Comparison of ENCODE assay signal across 17 cellular contexts in the genomic region with DNA sequence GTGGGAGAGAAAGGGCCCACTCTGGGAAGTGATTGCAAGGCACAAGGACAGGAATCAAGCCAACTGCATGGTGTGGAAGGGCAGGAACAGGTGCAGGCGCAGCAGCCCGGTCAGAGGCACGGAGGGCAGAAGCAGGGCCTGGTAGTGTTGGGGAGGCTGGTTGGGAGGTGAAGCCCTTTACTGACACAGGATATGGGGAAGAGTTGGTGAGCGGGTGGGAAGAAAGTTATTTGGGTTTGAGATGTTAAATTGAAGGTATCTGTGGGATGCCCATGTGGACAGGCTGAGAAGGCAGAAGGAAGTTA.
DNase-seq lines count a peak whose midpoint lies in the region; ATAC-seq and TF ChIP-seq lines count a peak whose summit lies in the region.
"Had no signal": no experiment of that assay in that cellular context is flagged by ENCODE, and none has a peak within 500 bp of the region (broad histone marks: within the 10 kb centered on the region; RNA-seq: fewer than 3 reads in every experiment).

No MANE protein-coding gene starts in this region.

- H3K27ac ChIP-seq in H9 (ENCODE audit: insufficient read length, low read depth, low read length) (no peak overlapping the region), psoas muscle (peak overlapping the region; percentile 14)

- no peak overlapping the region for H3K4me3 ChIP-seq in psoas muscle

- H3K23ac ChIP-seq in H9 (ENCODE audit: insufficient read length, low read depth, low read length), result no peak overlapping the region

- WGBS in H9 (ENCODE audit: extremely low coverage, insufficient read length, low lambda C conversion rate), result no CpG with 5 or more reads among the region's 4 CpGs
- WGBS in psoas muscle, 3 donors, result 41 to 50% (median 43%) methylated on average over 4 of the region's 4 CpGs

- no peak for TF ChIP-seq CTCF in H9 (conservative IDR thresholded peaks at IDR 0.05)
- TF ChIP-seq CTCF in WTC11 (IDR thresholded peaks at IDR 0.05), result no peak
- TF ChIP-seq CTCF in psoas muscle (IDR thresholded peaks at IDR 0.05), result no peak
- TF ChIP-seq CTCF in GM13976 (IDR thresholded peaks at IDR 0.05; ENCODE audit: borderline replicate concordance, control extremely low read depth, extremely low read depth, insufficient read depth, missing control alignments), result no peak

- H3K18ac ChIP-seq in H9 (ENCODE audit: insufficient read length, low read depth, low read length), result peak overlapping the region; percentile 11

- H3K27ac Mint-ChIP-seq in H9 (no peak overlapping the region), WTC11 (peak overlapping the region; percentile 7; the same call in 1 of the 2 replicates)
- no peak overlapping the region for H3K27ac Mint-ChIP-seq in activated T-helper 1 cell treated with anti-CD3 and anti-CD28 coated beads, Interleukin-12 subunit alpha, Interleukin-12 subunit beta, Interleukin-2, Interleukin-4 antibody, amounts not matched to agents 30 ng/mL and 10 ng/mL and 1 ng/mL, durations not matched to agents 14 hours and 24 hours and 36 hours
- H3K27ac Mint-ChIP-seq: CD8-positive, alpha-beta T cell had no signal

- no peak overlapping the region for H4K8ac ChIP-seq in H9 (replicated peaks; ENCODE audit: insufficient read length, low read depth, low read length)

- intact Hi-C loops in psoas muscle (cut with DNase I), result no loop called here
- intact Hi-C loops in activated T-helper 1 cell treated with anti-CD3 and anti-CD28 coated beads, Interleukin-12 subunit alpha, Interleukin-12 subunit beta, Interleukin-2, Interleukin-4 antibody, amounts not matched to agents 30 ng/mL and 10 ng/mL and 1 ng/mL, durations not matched to agents 14 hours and 24 hours and 36 hours (cut with micrococcal nuclease), result no loop called here

- no peaks in the 10 kb centered on the region for H3K9me3 Mint-ChIP-seq in H9
- peaks cover 4% of the 10 kb centered on the region; the same call in 1 of the 2 replicates for H3K9me3 Mint-ChIP-seq in WTC11
- no peaks in the 10 kb centered on the region for H3K9me3 Mint-ChIP-seq in activated T-helper 1 cell treated with anti-CD3 and anti-CD28 coated beads, Interleukin-12 subunit alpha, Interleukin-12 subunit beta, Interleukin-2, Interleukin-4 antibody, amounts not matched to agents 30 ng/mL and 10 ng/mL and 1 ng/mL, durations not matched to agents 14 hours and 24 hours and 36 hours
- H3K9me3 Mint-ChIP-seq: CD8-positive, alpha-beta T cell had no signal

- no peaks in the 10 kb centered on the region for H3K27me3 ChIP-seq in H9 (ENCODE audit: insufficient read depth, low read length)
- H3K27me3 ChIP-seq in psoas muscle (ENCODE audit: insufficient read depth in 3 of 3, low read length in 2 of 3), result no peaks in the 10 kb centered on the region

- H3K4me1 ChIP-seq in H9 (ENCODE audit: insufficient read depth, low read length) (peaks cover 4% of the 10 kb centered on the region; the same call in 1 of the 2 replicates), psoas muscle (no peaks in the 10 kb centered on the region)

- H3K4me2 ChIP-seq in H9 (ENCODE audit: insufficient read depth, insufficient read length, low read length), result no peak overlapping the region
- H3K4me2 ChIP-seq: SK-N-SH had no signal

- H3K4me1 Mint-ChIP-seq in H9 (peaks cover 46 to 53% of the 10 kb centered on the region in 2 experiments), WTC11 (peaks cover 53% of the 10 kb centered on the region)
- no peaks in the 10 kb centered on the region for H3K4me1 Mint-ChIP-seq in activated T-helper 1 cell treated with anti-CD3 and anti-CD28 coated beads, Interleukin-12 subunit alpha, Interleukin-12 subunit beta, Interleukin-2, Interleukin-4 antibody, amounts not matched to agents 30 ng/mL and 10 ng/mL and 1 ng/mL, durations not matched to agents 14 hours and 24 hours and 36 hours (ENCODE audit: low read depth)

- no peak overlapping the region for H2BK12ac ChIP-seq in H9 (ENCODE audit: insufficient read length, low read depth, low read length)

- no peak overlapping the region for H3K56ac ChIP-seq in H9 (ENCODE audit: insufficient read length, low read depth, low read length)

- H3K27me3 Mint-ChIP-seq in H9 (ENCODE audit: low read depth) (peaks cover 5% of the 10 kb centered on the region), WTC11 (ENCODE audit: low read depth) (no peaks in the 10 kb centered on the region; the same call in 1 of the 2 replicates)
- peaks cover 7% of the 10 kb centered on the region for H3K27me3 Mint-ChIP-seq in activated T-helper 1 cell treated with anti-CD3 and anti-CD28 coated beads, Interleukin-12 subunit alpha, Interleukin-12 subunit beta, Interleukin-2, Interleukin-4 antibody, amounts not matched to agents 30 ng/mL and 10 ng/mL and 1 ng/mL, durations not matched to agents 14 hours and 24 hours and 36 hours (ENCODE audit: insufficient read depth)

- H4K20me1 ChIP-seq in H9 (ENCODE audit: control insufficient read depth, insufficient read depth, insufficient read length), result no peaks in the 10 kb centered on the region

- H3K4ac ChIP-seq in H9 (ENCODE audit: low read depth, low read length), result no peak overlapping the region

- POLR2A ChIA-PET in WTC11 (lab: Charles Lee), result interaction anchor here (0.6 to 2.3 kb wide), 6 partner anchors 11 to 110 kb away, joined by 3 to 17 read pairs (median 4); a partner anchor contains a TSS

- H3K9ac ChIP-seq in H9 (ENCODE audit: extremely low read depth, insufficient read length, low read length), result no peak overlapping the region
- H3K9ac ChIP-seq: SK-N-SH had no signal

- CTCF ChIA-PET in WTC11 (lab: Charles Lee), result interaction anchor here (0.7 to 10.8 kb wide), 18 partner anchors 11 to 167 kb away, joined by 3 to 226 read pairs (median 4); a partner anchor contains a TSS

- no peak overlapping the region for H2AFZ ChIP-seq in H9 (ENCODE audit: low read length)

- no peaks in the 10 kb centered on the region for H3K79me2 ChIP-seq in H9 (ENCODE audit: insufficient read depth, low read length)

- H3K79me1 ChIP-seq in H9 (ENCODE audit: insufficient read depth, low read depth, low read length, poor library complexity, severe bottlenecking), result no peaks in the 10 kb centered on the region

- H3K9me3 ChIP-seq in H9 (ENCODE audit: control insufficient read depth, low read depth, low read length) (no peaks in the 10 kb centered on the region), psoas muscle (no peaks in the 10 kb centered on the region)
- H3K9me3 ChIP-seq: Caco-2, SK-N-SH had no signal

- H3K4me3 Mint-ChIP-seq in H9, result no peak overlapping the region
- H3K4me3 Mint-ChIP-seq in WTC11, result no peak overlapping the region
- no peak overlapping the region for H3K4me3 Mint-ChIP-seq in activated T-helper 1 cell treated with anti-CD3 and anti-CD28 coated beads, Interleukin-12 subunit alpha, Interleukin-12 subunit beta, Interleukin-2, Interleukin-4 antibody, amounts not matched to agents 30 ng/mL and 10 ng/mL and 1 ng/mL, durations not matched to agents 14 hours and 24 hours and 36 hours
- H3K4me3 Mint-ChIP-seq: CD8-positive, alpha-beta T cell had no signal

- H3K23me2 ChIP-seq in H9 (ENCODE audit: insufficient read length, low read depth, low read length, poor library complexity, severe bottlenecking), result no peaks in the 10 kb centered on the region

- H2AK5ac ChIP-seq in H9 (ENCODE audit: insufficient read length, low read length), result no peak overlapping the region

- H3K36me3 ChIP-seq in psoas muscle (ENCODE audit: insufficient read depth in 1 of 2, low read depth in 1 of 2), result no peaks in the 10 kb centered on the region

- H2BK20ac ChIP-seq in H9 (ENCODE audit: low read depth, low read length, poor library complexity, severe bottlenecking), result no peak overlapping the region

- H3K36me3 Mint-ChIP-seq in H9 (ENCODE audit: insufficient read depth in 1 of 3, low read depth in 3 of 3), result peaks cover 0 to 1% (median 0%) of the 10 kb centered on the region in 3 experiments; a peak in 1 of 7 replicates
- H3K36me3 Mint-ChIP-seq in WTC11, result peaks cover 4% of the 10 kb centered on the region; the same call in 1 of the 2 replicates
- H3K36me3 Mint-ChIP-seq in activated T-helper 1 cell treated with anti-CD3 and anti-CD28 coated beads, Interleukin-12 subunit alpha, Interleukin-12 subunit beta, Interleukin-2, Interleukin-4 antibody, amounts not matched to agents 30 ng/mL and 10 ng/mL and 1 ng/mL, durations not matched to agents 14 hours and 24 hours and 36 hours (ENCODE audit: low read depth), result no peaks in the 10 kb centered on the region
- H3K36me3 Mint-ChIP-seq: CD8-positive, alpha-beta T cell had no signal

- H4K5ac ChIP-seq in H9 (ENCODE audit: insufficient read length, low read depth, low read length), result no peak overlapping the region

- H2BK5ac ChIP-seq in H9 (ENCODE audit: insufficient read length, low read length), result no peak overlapping the region

- H2BK15ac ChIP-seq in H9 (ENCODE audit: low read depth, low read length), result no peak overlapping the region

- no peak for DNase-seq in H9
- no peak for DNase-seq in WTC11 (ENCODE audit: low spot score)
- peak; percentile 60 for DNase-seq in myocyte (ENCODE audit: low read depth)
- no peak for DNase-seq in psoas muscle
- DNase-seq in activated T-helper 1 cell treated with anti-CD3 and anti-CD28 coated beads, Interleukin-12 subunit alpha, Interleukin-12 subunit beta, Interleukin-2, Interleukin-4 antibody, amounts not matched to agents 30 ng/mL and 10 ng/mL and 1 ng/mL, durations not matched to agents 14 hours and 24 hours and 36 hours (ENCODE audit: low spot score), result no peak
- DNase-seq in nucleus accumbens (lab: John Stamatoyannopoulos, UW), result no peak
- no peak for DNase-seq in GM13976 (ENCODE audit: low spot score)
- DNase-seq: CD8-positive, alpha-beta T cell; GOT3; NCI-H1694; NCI-H2029 treated with DMSO at 0.1 percent for 48 hours; NCI-H446 treated with DMSO at 0.1 percent for 48 hours; NCI-H526 treated with DMSO at 0.1 percent for 48 hours; SIG-M5 had no signal

- H3K14ac ChIP-seq in H9 (ENCODE audit: insufficient read depth, low read length), result no peak overlapping the region; the same call in 1 of the 2 replicates

- in situ Hi-C loops in GM13976 (cut with MboI; ENCODE audit: low sequenced_read_pairs, unreplicated experiment), result loop anchor here (5.0 kb wide), 1 partner anchor 97 kb away; no protein-coding TSS in a partner anchor

- H4K91ac ChIP-seq in H9 (ENCODE audit: insufficient read length, low read depth, low read length), result no peak overlapping the region

- H3T11ph ChIP-seq in H9 (ENCODE audit: low read length), result no peak overlapping the region

- no peak overlapping the region for H2BK120ac ChIP-seq in H9 (ENCODE audit: low read depth, low read length, poor library complexity, severe bottlenecking)

- ATAC-seq in WTC11 (no peak), psoas muscle (peak; percentile 77 to 92 (median 88)), HG02840 (IDR thresholded peaks at IDR 0.05; ENCODE audit: low FRiP score, unreplicated experiment) (no peak)
- ATAC-seq: CD8-positive, alpha-beta T cell had no signal

TF ChIP-seq in WTC11, 78 proteins besides CTCF, POLR2A, EP300 and RAD21 (continues in another document):
- TF ChIP-seq, protein P1, sequence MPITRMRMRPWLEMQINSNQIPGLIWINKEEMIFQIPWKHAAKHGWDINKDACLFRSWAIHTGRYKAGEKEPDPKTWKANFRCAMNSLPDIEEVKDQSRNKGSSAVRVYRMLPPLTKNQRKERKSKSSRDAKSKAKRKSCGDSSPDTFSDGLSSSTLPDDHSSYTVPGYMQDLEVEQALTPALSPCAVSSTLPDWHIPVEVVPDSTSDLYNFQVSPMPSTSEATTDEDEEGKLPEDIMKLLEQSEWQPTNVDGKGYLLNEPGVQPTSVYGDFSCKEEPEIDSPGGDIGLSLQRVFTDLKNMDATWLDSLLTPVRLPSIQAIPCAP (CRISPR knock-in tag; IDR thresholded peaks at IDR 0.05), result no peak

Comparison
In these comparisons a context has a peak if more than half of its experiments do, and no peak if none do; other contexts are left out.
1. ATAC-seq: peak in psoas muscle (4 of 4); none in WTC11 (single experiment) and HG02840 (single experiment).